In the genomic region with DNA sequence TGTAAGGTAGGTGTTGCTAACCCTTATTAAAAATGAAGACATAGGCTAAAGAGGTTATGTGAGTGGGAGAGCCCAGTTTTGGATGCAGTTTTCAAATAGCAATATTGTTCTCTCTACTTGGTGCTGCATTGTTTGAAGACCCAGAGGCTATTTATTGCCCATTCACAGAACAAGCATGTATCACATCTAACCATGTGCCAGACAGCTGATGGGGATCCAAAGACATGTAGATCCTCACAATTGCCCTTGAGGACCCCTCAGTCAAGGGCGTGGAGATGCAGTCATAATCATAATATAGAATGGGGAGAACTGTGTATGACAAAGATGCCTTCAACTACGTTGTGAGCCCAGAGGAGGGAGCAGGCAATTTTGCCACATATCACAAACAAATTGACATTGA, we compare ENCODE assay signal across 18 cellular contexts.
DNase-seq lines count a peak whose midpoint lies in the region; ATAC-seq and TF ChIP-seq lines count a peak whose summit lies in the region.
"Had no signal": no experiment of that assay in that cellular context is flagged by ENCODE, and none has a peak within 500 bp of the region (broad histone marks: within the 10 kb centered on the region; RNA-seq: fewer than 3 reads in every experiment).

No MANE protein-coding gene starts in this region.

- no peaks in the 10 kb centered on the region for H3K36me3 ChIP-seq in neural progenitor cell

- H3K4me3 Mint-ChIP-seq in neural progenitor cell = no peak overlapping the region
- H3K4me3 Mint-ChIP-seq: CD4-positive, alpha-beta T cell; H9; IgD-negative memory B cell had no signal

- H3K27ac Mint-ChIP-seq in neural progenitor cell = no peak overlapping the region
- H3K27ac Mint-ChIP-seq: CD4-positive, alpha-beta T cell; H9; IgD-negative memory B cell had no signal

- H3K79me2 ChIP-seq in neural progenitor cell (ENCODE audit: low read depth) = no peaks in the 10 kb centered on the region

- H3K4me1 Mint-ChIP-seq in neural progenitor cell = peaks cover 6% of the 10 kb centered on the region
- H3K4me1 Mint-ChIP-seq: IgD-negative memory B cell had no signal

- H3K4me2 ChIP-seq in neural progenitor cell = no peak overlapping the region
- H3K4me2 ChIP-seq: A549 had no signal

- DNase-seq in NCI-H146 (lab: John Stamatoyannopoulos, UW) = peak; percentile 12
- no peak for DNase-seq in NCI-H146 treated with DMSO at 0.1 percent for 48 hours (lab: John Stamatoyannopoulos, UW; ENCODE audit: unreplicated experiment)
- DNase-seq in NCI-H69 (lab: John Stamatoyannopoulos, UW) = peak; percentile 49
- DNase-seq in foreskin melanocyte = peak; percentile 77
- no peak for DNase-seq in omental fat pad (ENCODE audit: low spot score)
- DNase-seq in neural progenitor cell (ENCODE audit: low spot score) = no peak
- no peak for DNase-seq in SIG-M5 treated with dmso at 0.1 percent for 504 hours (lab: John Stamatoyannopoulos, UW; ENCODE audit: unreplicated experiment)
- DNase-seq: AML-193; Caco-2; CD4-positive, alpha-beta T cell; GDM1; GOT3; H9 had no signal

- H2AFZ ChIP-seq in neural progenitor cell (replicated peaks) = no peak overlapping the region

- H3K9ac ChIP-seq in neural progenitor cell = no peak overlapping the region

- no peaks in the 10 kb centered on the region for H3K36me3 Mint-ChIP-seq in neural progenitor cell
- H3K36me3 Mint-ChIP-seq: IgD-negative memory B cell had no signal

- no peaks in the 10 kb centered on the region for H3K27me3 ChIP-seq in neural progenitor cell

- TF ChIP-seq CTCF in omental fat pad (IDR thresholded peaks at IDR 0.05) = no peak
- TF ChIP-seq CTCF in neural progenitor cell (IDR thresholded peaks at IDR 0.05) = no peak

- H3K27me3 Mint-ChIP-seq in neural progenitor cell (ENCODE audit: insufficient read depth, low read depth) = peaks cover 6% of the 10 kb centered on the region

- no peak overlapping the region for H3K4me3 ChIP-seq in neural progenitor cell
- H3K4me3 ChIP-seq: A549 had no signal

- H3K9me3 ChIP-seq in neural progenitor cell (ENCODE audit: low read depth) = no peaks in the 10 kb centered on the region
- H3K9me3 ChIP-seq: A549, Caco-2 had no signal

- no peak for ATAC-seq in omental fat pad (ENCODE audit: low FRiP score)
- ATAC-seq: A549, HepG2 had no signal

- peaks cover 15% of the 10 kb centered on the region for H3K4me1 ChIP-seq in neural progenitor cell
- H3K4me1 ChIP-seq: A549, Caco-2 had no signal

- H3F3A ChIP-seq in neural progenitor cell (ENCODE audit: low read depth) = peaks cover 8% of the 10 kb centered on the region

- peaks cover 3% of the 10 kb centered on the region for H3K9me3 Mint-ChIP-seq in neural progenitor cell
- H3K9me3 Mint-ChIP-seq: CD4-positive, alpha-beta T cell; H9 had no signal

- no peaks in the 10 kb centered on the region for H4K20me1 ChIP-seq in neural progenitor cell (ENCODE audit: low read depth)

- H3K27ac ChIP-seq in neural progenitor cell = no peak overlapping the region
- H3K27ac ChIP-seq: 22Rv1, A549, C4-2B had no signal

Comparison
In these comparisons a context has a peak if more than half of its experiments do, and no peak if none do; other contexts are left out.
1. DNase-seq: peak in NCI-H146 (single experiment), NCI-H69 (single experiment) and foreskin melanocyte (single experiment); none in NCI-H146 treated with DMSO at 0.1 percent for 48 hours (single experiment), omental fat pad (single experiment), neural progenitor cell (single experiment) and SIG-M5 treated with dmso at 0.1 percent for 504 hours (single experiment).